2 cellular contexts compared by ENCODE assay signal in genomic region chr2:177217247-177217843, GRCh38.
A peak's percentile ranks its signal among the peaks of the same experiment; 100 is the strongest.
TF ChIP-seq lines count a peak whose summit lies in the region.

No MANE protein-coding gene starts in this region.

TF ChIP-seq in HCT116, 20 proteins besides CTCF, POLR2A, EP300 and RAD21:
- no peak for TF ChIP-seq ELF1 (IDR thresholded peaks at IDR 0.05; ENCODE audit: borderline replicate concordance, low read depth)
- TF ChIP-seq POLR2AphosphoS5 (IDR thresholded peaks at IDR 0.05; ENCODE audit: low read depth, low read length), result peak; percentile 12; the same call in 1 of the 2 replicates
- no peak for TF ChIP-seq JUND (IDR thresholded peaks at IDR 0.05)

TF ChIP-seq in K562, 482 proteins besides CTCF, POLR2A, EP300 and RAD21 (continues in another document):
- TF ChIP-seq BRD9 (IDR thresholded peaks at IDR 0.05; ENCODE audit: low read depth, partially characterized antibody), result no peak
- no peak for TF ChIP-seq KLF1 (tag; IDR thresholded peaks at IDR 0.05)
- TF ChIP-seq ZNF354B (CRISPR knock-in tag; IDR thresholded peaks at IDR 0.05), result no peak
- TF ChIP-seq TRIM24 (IDR thresholded peaks at IDR 0.05), result no peak
- TF ChIP-seq HNRNPUL1 (IDR thresholded peaks at IDR 0.05; ENCODE audit: low read length), result no peak
- TF ChIP-seq PHTF2 (CRISPR knock-in tag; IDR thresholded peaks at IDR 0.05), result no peak
- no peak for TF ChIP-seq RFX5 (IDR thresholded peaks at IDR 0.05; ENCODE audit: low read depth, low read length)
- no peak for TF ChIP-seq ZNF280A (IDR thresholded peaks at IDR 0.05; ENCODE audit: low read depth, partially characterized antibody)
- 0 out of 2 replicates have a peak, but pooled peaks have one; percentile 25 for TF ChIP-seq FOXK1 (CRISPR knock-in tag; IDR thresholded peaks at IDR 0.05; ENCODE audit: borderline replicate concordance)
- no peak for TF ChIP-seq NR0B1 (IDR thresholded peaks at IDR 0.05; ENCODE audit: partially characterized antibody)
- TF ChIP-seq NBN (IDR thresholded peaks at IDR 0.05; ENCODE audit: low read depth), result no peak
- 0 out of 2 replicates have a peak, but pooled peaks have one; percentile 6 for TF ChIP-seq SMAD3 (CRISPR knock-in tag; conservative IDR thresholded peaks at IDR 0.05)
- TF ChIP-seq ZBTB8A (IDR thresholded peaks at IDR 0.05; ENCODE audit: partially characterized antibody), result no peak
- TF ChIP-seq POLR2B (IDR thresholded peaks at IDR 0.05; ENCODE audit: low read depth, partially characterized antibody), result peak; percentile 35
- TF ChIP-seq PATZ1 (CRISPR knock-in tag; IDR thresholded peaks at IDR 0.05; ENCODE audit: borderline replicate concordance), result no peak
- TF ChIP-seq SP2 (IDR thresholded peaks at IDR 0.05; ENCODE audit: extremely low read depth, low read depth, low read length, poor library complexity, severe bottlenecking), result no peak
- TF ChIP-seq ZBTB26 (CRISPR knock-in tag; IDR thresholded peaks at IDR 0.05), result 0 out of 2 replicates have a peak, but pooled peaks have one; percentile 75
- TF ChIP-seq RAD51 (IDR thresholded peaks at IDR 0.05; ENCODE audit: borderline replicate concordance, low read depth), result no peak
- no peak for TF ChIP-seq UBTF (IDR thresholded peaks at IDR 0.05; ENCODE audit: borderline replicate concordance in 1 of 2, low read depth in 2 of 2, low read length in 2 of 2)
- no peak for TF ChIP-seq STAG1 (CRISPR knock-in tag; IDR thresholded peaks at IDR 0.05; ENCODE audit: borderline replicate concordance)
- no peak for TF ChIP-seq FOXP1 (CRISPR knock-in tag; IDR thresholded peaks at IDR 0.05)
- peak; percentile 60 for TF ChIP-seq SUPT5H (IDR thresholded peaks at IDR 0.05)
- TF ChIP-seq HBP1 (CRISPR knock-in tag; IDR thresholded peaks at IDR 0.05), result 0 out of 2 replicates have a peak, but pooled peaks have one; percentile 66
- TF ChIP-seq ERF (CRISPR knock-in tag; IDR thresholded peaks at IDR 0.05), result 0 out of 2 replicates have a peak, but pooled peaks have one; percentile 53
- TF ChIP-seq RBFOX2 (IDR thresholded peaks at IDR 0.05; ENCODE audit: low read depth, low read length), result peak; percentile 57
- TF ChIP-seq GATAD2A (IDR thresholded peaks at IDR 0.05), result no peak
- no peak for TF ChIP-seq WHSC1 (IDR thresholded peaks at IDR 0.05; ENCODE audit: low read length)
- no peak for TF ChIP-seq NR4A1 (CRISPR knock-in tag; IDR thresholded peaks at IDR 0.05)
- TF ChIP-seq NR4A1 (tag; IDR thresholded peaks at IDR 0.05), result no peak
- no peak for TF ChIP-seq MEF2D (tag; conservative IDR thresholded peaks at IDR 0.05; ENCODE audit: low read depth)
- TF ChIP-seq ZNF165 (CRISPR knock-in tag; IDR thresholded peaks at IDR 0.05; ENCODE audit: borderline replicate concordance), result no peak
- no peak for TF ChIP-seq PPARD (CRISPR knock-in tag; IDR thresholded peaks at IDR 0.05)
- TF ChIP-seq GATA2 (CRISPR knock-in tag; IDR thresholded peaks at IDR 0.05), result no peak
- TF ChIP-seq GABPB2 (CRISPR knock-in tag; conservative IDR thresholded peaks at IDR 0.05), result no peak
- TF ChIP-seq FOXP4 (CRISPR knock-in tag; IDR thresholded peaks at IDR 0.05; ENCODE audit: borderline replicate concordance), result 0 out of 2 replicates have a peak, but pooled peaks have one; percentile 26
- 0 out of 2 replicates have a peak, but pooled peaks have one; percentile 10 for TF ChIP-seq ZNF121 (CRISPR knock-in tag; conservative IDR thresholded peaks at IDR 0.05)
